16 cellular contexts compared by ENCODE assay signal in genomic region chr7:85695041-85695990, GRCh38.
DNase-seq lines count a peak whose midpoint lies in the region; ATAC-seq, FAIRE-seq and TF ChIP-seq lines count a peak whose summit lies in the region.
"Had no signal": no experiment of that assay in that cellular context is flagged by ENCODE, and none has a peak within 500 bp of the region (broad histone marks: within the 10 kb centered on the region; RNA-seq: fewer than 3 reads in every experiment).

No MANE protein-coding gene starts in this region.

- H3K27ac ChIP-seq in upper lobe of right lung = no peak overlapping the region
- H3K27ac ChIP-seq: sigmoid colon, SJCRH30, transverse colon had no signal

- intact Hi-C loops in upper lobe of right lung (cut with DNase I) = no loop called here

- no peak for DNase-seq in H54 (ENCODE audit: insufficient read length, low spot score)
- peak; percentile 13 for DNase-seq in RPMI7951 (ENCODE audit: low read depth)
- DNase-seq in upper lobe of right lung = no peak
- DNase-seq in GM20000 (ENCODE audit: low spot score) = no peak
- no peak for DNase-seq in AML-193 (lab: John Stamatoyannopoulos, UW)
- DNase-seq: activated CD8-positive, alpha-beta memory T cell treated with anti-CD3 and anti-CD28 coated beads for 24 hours; aorta; Kasumi-1; NCI-H2029; sigmoid colon; SJCRH30; transverse colon had no signal

- peak; percentile 55 for FAIRE-seq in H54 (lab: Jason Lieb, UNC)
- FAIRE-seq: H1 had no signal

- no peaks in the 10 kb centered on the region for H3K9me3 ChIP-seq in upper lobe of right lung
- H3K9me3 ChIP-seq: sigmoid colon, SJCRH30, transverse colon had no signal

- peak; percentile 67 for ATAC-seq in esophagus mucosa
- peak; percentile 90 for ATAC-seq in upper lobe of right lung
- no peak for ATAC-seq in GM18498 (IDR thresholded peaks at IDR 0.05; ENCODE audit: unreplicated experiment)
- ATAC-seq: stimulated activated effector memory CD8-positive, alpha-beta T cell treated with anti-CD3 and anti-CD28 coated beads, Interleukin-12 subunit alpha, Interleukin-12 subunit beta, amount 100 ng/mL, for 72 hours had no signal

- no peak overlapping the region for H3K4me3 ChIP-seq in upper lobe of right lung
- H3K4me3 ChIP-seq: sigmoid colon, SJCRH30, transverse colon had no signal

- no peaks in the 10 kb centered on the region for H3K36me3 ChIP-seq in upper lobe of right lung
- H3K36me3 ChIP-seq: sigmoid colon, SJCRH30, transverse colon had no signal

- TF ChIP-seq CTCF in upper lobe of right lung (IDR thresholded peaks at IDR 0.05) (no peak), GM20000 (IDR thresholded peaks at IDR 0.05; ENCODE audit: extremely low read depth, missing control alignments) (no peak)

- H3K4me1 ChIP-seq in upper lobe of right lung = no peaks in the 10 kb centered on the region
- H3K4me1 ChIP-seq: SJCRH30, transverse colon had no signal

- no peaks in the 10 kb centered on the region for H3K27me3 ChIP-seq in upper lobe of right lung
- H3K27me3 ChIP-seq: sigmoid colon, SJCRH30, transverse colon had no signal

- TF ChIP-seq POLR2A in H54 (IDR thresholded peaks at IDR 0.05; ENCODE audit: low read depth, low read length) = no peak
